18 cellular contexts compared by ENCODE assay signal in the genomic region with DNA sequence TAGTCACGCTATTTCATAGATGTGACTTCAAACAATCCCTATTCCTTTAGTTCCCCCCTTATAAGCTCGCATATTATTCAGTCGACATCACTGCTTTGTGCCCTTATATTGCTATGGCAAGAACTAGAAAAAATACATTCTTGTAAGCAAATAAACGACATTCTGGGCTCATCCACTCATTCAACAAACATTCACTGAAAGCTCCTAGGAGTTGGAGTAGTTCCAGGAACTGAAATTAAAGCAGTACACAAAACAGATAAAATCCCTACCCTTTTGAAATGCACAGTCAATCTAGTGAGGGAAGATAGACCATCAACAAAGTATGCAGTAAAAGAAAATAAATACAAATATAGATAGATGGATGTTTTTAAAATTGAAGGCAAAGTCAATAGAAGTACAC.
DNase-seq lines count a peak whose midpoint lies in the region; ATAC-seq, FAIRE-seq and TF ChIP-seq lines count a peak whose summit lies in the region.
"Had no signal": no experiment of that assay in that cellular context is flagged by ENCODE, and none has a peak within 500 bp of the region (broad histone marks: within the 10 kb centered on the region; RNA-seq: fewer than 3 reads in every experiment).

No MANE protein-coding gene starts in this region.

- in situ Hi-C loops in HepG2 (cut with HindIII; ENCODE audit: extremely low pct_ligation_motif_present, low pct_unique_long_range_greater_than_20kb): no loop called here

- H4K8ac ChIP-seq in mesendoderm (ENCODE audit: low read depth, low read length): no peak overlapping the region

- H3K4me1 ChIP-seq in liver (ENCODE audit: control insufficient read depth in 4 of 4, insufficient read depth in 4 of 4, low read length in 3 of 4) (peaks cover 0 to 5% (median 0%) of the 10 kb centered on the region in 4 donors), HepG2 (ENCODE audit: insufficient read depth, low read length) (no peaks in the 10 kb centered on the region), mesendoderm (ENCODE audit: control insufficient read depth, low read depth, low read length) (no peaks in the 10 kb centered on the region), upper lobe of left lung (no peaks in the 10 kb centered on the region)
- H3K4me1 ChIP-seq: BLaER1 had no signal

- H3K79me1 ChIP-seq in mesendoderm (ENCODE audit: low read length): no peaks in the 10 kb centered on the region

- no peak overlapping the region for H2BK5ac ChIP-seq in mesendoderm (ENCODE audit: low read length)

- H3K9me3 ChIP-seq in liver (ENCODE audit: control insufficient read depth in 4 of 4, low read length in 3 of 4) (no peaks in the 10 kb centered on the region), HepG2 (ENCODE audit: low read length) (no peaks in the 10 kb centered on the region), upper lobe of left lung (no peaks in the 10 kb centered on the region)
- H3K9me3 ChIP-seq: BLaER1 had no signal

- no peak overlapping the region for H3K27ac Mint-ChIP-seq in activated naive CD8-positive, alpha-beta T cell treated with anti-CD3 and anti-CD28 coated beads for 36 hours
- H3K27ac Mint-ChIP-seq: CD14-positive monocyte; CD4-positive, alpha-beta memory T cell; GM23338; IgD-negative memory B cell had no signal

- H3K27ac ChIP-seq in liver (ENCODE audit: low read depth in 1 of 2, low read length in 2 of 2): no peak overlapping the region
- no peak overlapping the region for H3K27ac ChIP-seq in HepG2 (ENCODE audit: extremely low read length, insufficient read depth, low read length)
- H3K27ac ChIP-seq in mesendoderm (ENCODE audit: low read depth, low read length): no peak overlapping the region
- no peak overlapping the region for H3K27ac ChIP-seq in upper lobe of left lung
- H3K27ac ChIP-seq: BLaER1 had no signal

- H3K4me3 Mint-ChIP-seq in activated naive CD8-positive, alpha-beta T cell treated with anti-CD3 and anti-CD28 coated beads for 36 hours: no peak overlapping the region
- H3K4me3 Mint-ChIP-seq: CD14-positive monocyte; CD4-positive, alpha-beta memory T cell; GM23338; IgD-negative memory B cell had no signal

- H2AK5ac ChIP-seq in mesendoderm (ENCODE audit: low read length): no peak overlapping the region

- no TSS peak for BruUV-seq in HepG2 (replicated peaks; lab: Mats Ljungman, UMichigan)

- no peak for TF ChIP-seq EP300 in HepG2 (IDR thresholded peaks at IDR 0.05; ENCODE audit: low read depth in 2 of 2, low read length in 2 of 2)
- no peak for TF ChIP-seq EP300 in HepG2 (CRISPR knock-in tag; IDR thresholded peaks at IDR 0.05; ENCODE audit: borderline replicate concordance)
- no peak for TF ChIP-seq EP300 in upper lobe of left lung (IDR thresholded peaks at IDR 0.05)

- TF ChIP-seq CTCF in liver (IDR thresholded peaks at IDR 0.05; ENCODE audit: low read depth, low read length, missing input control) (no peak), HepG2 (CRISPR knock-in tag; IDR thresholded peaks at IDR 0.05) (no peak), upper lobe of left lung (IDR thresholded peaks at IDR 0.05) (no peak)

- no peak overlapping the region for H2BK120ac ChIP-seq in mesendoderm (ENCODE audit: low read depth, low read length)

- no peak overlapping the region for H3K4ac ChIP-seq in mesendoderm (ENCODE audit: low read depth, low read length)

- H2AFZ ChIP-seq in HepG2 (ENCODE audit: low read length): no peak overlapping the region
- H2AFZ ChIP-seq: GM23338 had no signal

- no peak for TF ChIP-seq RAD21 in liver (IDR thresholded peaks at IDR 0.05)
- no peak for TF ChIP-seq RAD21 in HepG2 (CRISPR knock-in tag; IDR thresholded peaks at IDR 0.05)

- peaks cover 4% of the 10 kb centered on the region for H3K9me3 Mint-ChIP-seq in activated naive CD8-positive, alpha-beta T cell treated with anti-CD3 and anti-CD28 coated beads for 36 hours
- H3K9me3 Mint-ChIP-seq: GM23338 had no signal

- H3K4me3 ChIP-seq in liver (ENCODE audit: low read depth in 1 of 3, low read length in 3 of 3): no peak overlapping the region
- no peak overlapping the region for H3K4me3 ChIP-seq in HepG2 (replicated peaks in 1 of 3; ENCODE audit: insufficient read depth in 1 of 3, low read depth in 2 of 3, low read length in 3 of 3)
- no peak overlapping the region for H3K4me3 ChIP-seq in mesendoderm (ENCODE audit: low read length)
- H3K4me3 ChIP-seq in upper lobe of left lung: no peak overlapping the region
- H3K4me3 ChIP-seq: BLaER1, GM23338 had no signal

- no peak overlapping the region for H3K56ac ChIP-seq in mesendoderm (ENCODE audit: low read length)

- CTCF ChIA-PET in HepG2 (lab: Yijun Ruan, JAX; ENCODE audit: low intra/inter-chr PET ratio, low total read pairs): no interaction called here

- H3K27me3 Mint-ChIP-seq in activated naive CD8-positive, alpha-beta T cell treated with anti-CD3 and anti-CD28 coated beads for 36 hours: no peaks in the 10 kb centered on the region
- H3K27me3 Mint-ChIP-seq: CD4-positive, alpha-beta memory T cell; IgD-negative memory B cell had no signal

- H3K27me3 ChIP-seq in liver (ENCODE audit: control insufficient read depth in 4 of 4, insufficient read depth in 4 of 4, low read length in 3 of 4): no peaks in the 10 kb centered on the region
- no peaks in the 10 kb centered on the region for H3K27me3 ChIP-seq in HepG2 (ENCODE audit: control insufficient read depth in 1 of 2, insufficient read depth in 2 of 2, low read length in 2 of 2)
- H3K27me3 ChIP-seq in mesendoderm (ENCODE audit: insufficient read depth, low read length, poor library complexity): no peaks in the 10 kb centered on the region
- H3K27me3 ChIP-seq in upper lobe of left lung: no peaks in the 10 kb centered on the region
- H3K27me3 ChIP-seq: BLaER1 had no signal

- no peak overlapping the region for H3K4me2 ChIP-seq in HepG2 (ENCODE audit: low read depth, low read length)
- no peak overlapping the region for H3K4me2 ChIP-seq in mesendoderm (ENCODE audit: low read length)
- H3K4me2 ChIP-seq: BLaER1, GM23338 had no signal

- H3K23ac ChIP-seq in mesendoderm (ENCODE audit: low read length): no peak overlapping the region

- no peak overlapping the region for H3K18ac ChIP-seq in mesendoderm (ENCODE audit: low read length)

- POLR2A ChIA-PET in HepG2 (lab: Yijun Ruan, JAX): no interaction called here

- no peak for FAIRE-seq in HepG2 (lab: Jason Lieb, UNC)
- FAIRE-seq: G401.6, GM12891, H54, HTR-8/SVneo had no signal

- ATAC-seq in HepG2: no peak
- ATAC-seq in upper lobe of left lung (ENCODE audit: low FRiP score in 2 of 2): no peak
- ATAC-seq: GM23338 had no signal

- H4K5ac ChIP-seq in mesendoderm (ENCODE audit: low read length): no peak overlapping the region

- no peaks in the 10 kb centered on the region for H3K4me1 Mint-ChIP-seq in activated naive CD8-positive, alpha-beta T cell treated with anti-CD3 and anti-CD28 coated beads for 36 hours
- H3K4me1 Mint-ChIP-seq: CD14-positive monocyte; CD4-positive, alpha-beta memory T cell; GM23338 had no signal

- no peaks in the 10 kb centered on the region for H3K36me3 Mint-ChIP-seq in activated naive CD8-positive, alpha-beta T cell treated with anti-CD3 and anti-CD28 coated beads for 36 hours
- H3K36me3 Mint-ChIP-seq: CD14-positive monocyte; CD4-positive, alpha-beta memory T cell; IgD-negative memory B cell had no signal

- no peak overlapping the region for H2BK15ac ChIP-seq in mesendoderm (replicated peaks; ENCODE audit: low read depth)

- DNase-seq in HepG2 (ENCODE audit: low spot score) (no peak), NCI-H748 treated with DMSO at 0.1 percent for 48 hours (lab: John Stamatoyannopoulos, UW) (peak; percentile 12), mesendoderm (peak; percentile 3), posterior vena cava (ENCODE audit: low spot score) (no peak), upper lobe of left lung (no peak)
- DNase-seq in activated naive CD8-positive, alpha-beta T cell treated with anti-CD3 and anti-CD28 coated beads for 36 hours: no peak
- DNase-seq: 8988T; CD4-positive, alpha-beta memory T cell; HCEC 1CT had no signal

- H3K9ac ChIP-seq in liver (ENCODE audit: low read depth in 1 of 2, low read length in 2 of 2) (no peak overlapping the region), HepG2 (ENCODE audit: insufficient read depth, low read depth, low read length) (no peak overlapping the region), mesendoderm (ENCODE audit: low read length) (no peak overlapping the region)
- H3K9ac ChIP-seq: BLaER1 had no signal

- H3K79me2 ChIP-seq in HepG2 (ENCODE audit: insufficient read depth, low read length): no peaks in the 10 kb centered on the region
- H3K79me2 ChIP-seq in mesendoderm (ENCODE audit: control insufficient read depth, insufficient read depth, low read length): no peaks in the 10 kb centered on the region

- no peaks in the 10 kb centered on the region for H4K20me1 ChIP-seq in HepG2 (ENCODE audit: insufficient read depth, low read length)
- H4K20me1 ChIP-seq: BLaER1 had no signal

- intact Hi-C loops in HepG2 (cut with micrococcal nuclease; ENCODE audit: unreplicated experiment) (no loop called here), posterior vena cava (cut with DNase I) (no loop called here)

- TF ChIP-seq POLR2A in HepG2 (IDR thresholded peaks at IDR 0.05; ENCODE audit: insufficient read depth in 1 of 2, low read depth in 2 of 2, low read length in 2 of 2) (no peak), upper lobe of left lung (IDR thresholded peaks at IDR 0.05) (no peak)

- WGBS in liver: 68% methylated on average over 4 of the region's 4 CpGs
- WGBS in HepG2 (ENCODE audit: low lambda C conversion rate): 5% methylated on average over 4 of the region's 4 CpGs
- no CpG with 5 or more reads among the region's 4 CpGs for WGBS in mesendoderm (ENCODE audit: extremely low coverage, insufficient coverage, low lambda C conversion rate)
- 83 to 84% methylated on average over 4 of the region's 4 CpGs for WGBS in upper lobe of left lung, 2 donors

- H3K36me3 ChIP-seq in liver (ENCODE audit: control insufficient read depth in 4 of 4, insufficient read depth in 3 of 4, low read depth in 1 of 4, low read length in 3 of 4) (no peaks in the 10 kb centered on the region), HepG2 (replicated peaks in 1 of 2; ENCODE audit: control insufficient read depth in 1 of 2, insufficient read depth in 2 of 2, low read length in 2 of 2) (no peaks in the 10 kb centered on the region), mesendoderm (ENCODE audit: control insufficient read depth, insufficient read depth, low read length) (no peaks in the 10 kb centered on the region), upper lobe of left lung (no peaks in the 10 kb centered on the region)
- H3K36me3 ChIP-seq: BLaER1 had no signal

TF ChIP-seq in liver, 16 proteins besides CTCF, POLR2A, EP300 and RAD21:
- TF ChIP-seq YY1 (IDR thresholded peaks at IDR 0.05): peak; percentile 14
- no peak for TF ChIP-seq NR2F2 (IDR thresholded peaks at IDR 0.05)
- no peak for TF ChIP-seq JUND (IDR thresholded peaks at IDR 0.05)

Comparison
In these comparisons a context has a peak if more than half of its experiments do, and no peak if none do; other contexts are left out.
1. DNase-seq: peak in NCI-H748 treated with DMSO at 0.1 percent for 48 hours (single experiment) and mesendoderm (single experiment); none in HepG2 (single experiment), activated naive CD8-positive, alpha-beta T cell treated with anti-CD3 and anti-CD28 coated beads for 36 hours (single experiment), posterior vena cava (single experiment) and upper lobe of left lung (0 of 2).